ENCODE assay signal across 26 cellular contexts in genomic region chr7:155948423-155948822, GRCh38.
"Had no signal": no experiment of that assay in that cellular context is flagged by ENCODE, and none has a peak within 500 bp of the region (broad histone marks: within the 10 kb centered on the region; RNA-seq: fewer than 3 reads in every experiment).

No MANE protein-coding gene starts in this region.

- H3K4me1 Mint-ChIP-seq: activated CD8-positive, alpha-beta memory T cell treated with anti-CD3 and anti-CD28 coated beads, Interleukin-2, amount 10 ng/mL, durations not matched to agents 7 days and 5 days; WTC11 had no signal

- H3K9me3 Mint-ChIP-seq: T-helper 1 cell treated with Interleukin-12 subunit alpha and Interleukin-12 subunit beta and Interleukin-4 antibody, amounts not matched to agents 30 μg/mL and 1 μg/mL, for 36 hours had no signal

- H3K27ac ChIP-seq: Peyer's patch, RWPE1, SJCRH30 had no signal

- H3K27me3 Mint-ChIP-seq: activated CD8-positive, alpha-beta memory T cell treated with anti-CD3 and anti-CD28 coated beads, Interleukin-2, amount 10 ng/mL, durations not matched to agents 7 days and 5 days had no signal

- DNase-seq: activated CD4-positive, alpha-beta T cell treated with anti-CD3 and anti-CD28 coated beads for 48 hours; activated CD4-positive, alpha-beta T cell treated with anti-CD3 and anti-CD28 coated beads, Interleukin-2, amount 50 U/mL, for 4 hours; activated CD4-positive, CD25-positive, alpha-beta regulatory T cell treated with anti-CD3 and anti-CD28 coated beads, Interleukin-2, amount 50 U/mL, for 72 hours; activated CD8-positive, alpha-beta memory T cell treated with anti-CD3 and anti-CD28 coated beads, Interleukin-2, amount 10 ng/mL, durations not matched to agents 7 days and 5 days; activated CD8-positive, alpha-beta T cell treated with anti-CD3 and anti-CD28 coated beads, Interleukin-2, amount 10 ng/mL, durations not matched to agents 7 days and 5 days; activated gamma-delta T cell; activated naive CD4-positive, alpha-beta T cell treated with anti-CD3 and anti-CD28 coated beads for 36 hours; activated naive CD8-positive, alpha-beta T cell treated with anti-CD3 and anti-CD28 coated beads for 36 hours; activated T-cell treated with anti-CD3 and anti-CD28 coated beads, Interleukin-2, amount 50 U/mL, for 4 hours; anterior cingulate cortex; Karpas-422; MM.1S; NCI-H1105; NCI-H1436; NCI-H187; NCI-H2081; NCI-H510A treated with DMSO at 0.1 percent for 48 hours; NCI-H69; NK-92 treated with Interleukin-12 subunit alpha and Interleukin-12 subunit beta, amount 100 ng/mL, for 24 hours; OCI-M1; Peyer's patch; Right ventricle myocardium superior; SJCRH30 had no signal

- ATAC-seq: activated CD8-positive, alpha-beta memory T cell treated with anti-CD3 and anti-CD28 coated beads, Interleukin-2, amount 10 ng/mL, durations not matched to agents 7 days and 5 days; activated CD8-positive, alpha-beta T cell treated with anti-CD3 and anti-CD28 coated beads, Interleukin-2, amount 10 ng/mL, durations not matched to agents 7 days and 5 days; activated T-cell treated with anti-CD3 and anti-CD28 coated beads, Interleukin-2, amount 50 U/mL, for 4 hours; WTC11 had no signal

- H3K36me3 Mint-ChIP-seq: activated CD8-positive, alpha-beta memory T cell treated with anti-CD3 and anti-CD28 coated beads, Interleukin-2, amount 10 ng/mL, durations not matched to agents 7 days and 5 days; activated naive CD8-positive, alpha-beta T cell treated with anti-CD3 and anti-CD28 coated beads for 36 hours had no signal

- H3K4me3 ChIP-seq: Peyer's patch, SJCRH30 had no signal

- H3K27me3 ChIP-seq: Peyer's patch had no signal

- H3K27ac Mint-ChIP-seq: activated CD8-positive, alpha-beta memory T cell treated with anti-CD3 and anti-CD28 coated beads, Interleukin-2, amount 10 ng/mL, durations not matched to agents 7 days and 5 days; activated CD8-positive, alpha-beta T cell treated with anti-CD3 and anti-CD28 coated beads, Interleukin-2, amount 10 ng/mL, durations not matched to agents 7 days and 5 days; activated naive CD4-positive, alpha-beta T cell treated with anti-CD3 and anti-CD28 coated beads for 36 hours; activated naive CD8-positive, alpha-beta T cell treated with anti-CD3 and anti-CD28 coated beads for 36 hours; T-helper 1 cell treated with Interleukin-12 subunit alpha and Interleukin-12 subunit beta and Interleukin-4 antibody, amounts not matched to agents 30 μg/mL and 1 μg/mL, for 36 hours; WTC11 had no signal

- H3K4me1 ChIP-seq: SJCRH30 had no signal

- H3K36me3 ChIP-seq: Peyer's patch, SJCRH30 had no signal

- H3K4me3 Mint-ChIP-seq: activated CD8-positive, alpha-beta memory T cell treated with anti-CD3 and anti-CD28 coated beads, Interleukin-2, amount 10 ng/mL, durations not matched to agents 7 days and 5 days; activated CD8-positive, alpha-beta T cell treated with anti-CD3 and anti-CD28 coated beads, Interleukin-2, amount 10 ng/mL, durations not matched to agents 7 days and 5 days; activated naive CD4-positive, alpha-beta T cell treated with anti-CD3 and anti-CD28 coated beads for 36 hours; activated naive CD8-positive, alpha-beta T cell treated with anti-CD3 and anti-CD28 coated beads for 36 hours; activated T-cell treated with anti-CD3 and anti-CD28 coated beads, Interleukin-2, amount 50 U/mL, for 4 hours; T-helper 1 cell treated with Interleukin-12 subunit alpha and Interleukin-12 subunit beta and Interleukin-4 antibody, amounts not matched to agents 30 μg/mL and 1 μg/mL, for 36 hours; WTC11 had no signal

- H3K9me3 ChIP-seq: Peyer's patch, SJCRH30 had no signal
